ENCODE assay signal across 21 cellular contexts in the genomic region with DNA sequence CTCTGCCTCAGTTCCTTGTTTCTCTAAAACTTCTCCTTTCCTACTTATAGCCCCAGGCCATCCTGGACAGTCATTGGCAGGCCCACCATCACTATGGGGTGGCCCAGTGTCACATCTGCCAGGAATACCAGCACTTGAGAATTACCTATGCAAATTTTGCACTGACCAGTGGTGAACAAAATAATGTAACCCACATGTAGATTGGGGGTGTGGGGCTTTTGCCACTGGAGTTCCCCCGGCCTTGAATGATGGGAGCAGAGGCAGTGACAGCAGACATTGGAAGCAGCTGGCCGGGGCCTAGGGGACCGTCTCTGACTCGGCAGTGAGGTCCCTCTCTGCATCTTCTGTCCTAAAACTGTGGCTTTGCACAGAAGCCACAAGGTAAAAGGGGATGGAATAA. TPM values are rescaled to one million over a fixed set of nuclear protein-coding genes. Genes with fewer than 3 reads are reported as not detected.
DNase-seq lines count a peak whose midpoint lies in the region; ATAC-seq, FAIRE-seq and TF ChIP-seq lines count a peak whose summit lies in the region.
"Had no signal": no experiment of that assay in that cellular context is flagged by ENCODE, and none has a peak within 500 bp of the region (broad histone marks: within the 10 kb centered on the region; RNA-seq: fewer than 3 reads in every experiment).

No MANE protein-coding gene starts in this region.

- no peak overlapping the region for H3K27ac ChIP-seq in GM12878 (ENCODE audit: control insufficient read depth, insufficient read depth)
- H3K27ac ChIP-seq: A549, C4-2B, GM23248 had no signal

- POLR2A ChIA-PET in GM10248 (lab: Yijun Ruan, JAX) (no interaction called here), GM12878 (lab: Charles Lee) (interaction anchor here (1.2 to 1.9 kb wide), 2 partner anchors 9 to 36 kb away, joined by 4 to 9 read pairs; no protein-coding TSS in a partner anchor)

- DNase-seq in GM10248 (ENCODE audit: extremely low spot score) (peak; percentile 46), GM12865 (ENCODE audit: low read depth) (peak; percentile 55), GM12878 (ENCODE audit: low read depth, low spot score) (no peak), left lobe of liver (ENCODE audit: low spot score) (no peak)
- DNase-seq in stimulated activated effector memory CD8-positive, alpha-beta T cell treated with anti-CD3 and anti-CD28 coated beads, Interleukin-12 subunit alpha, Interleukin-12 subunit beta, amount 100 ng/mL, for 72 hours (ENCODE audit: low spot score in 2 of 2) = no peak
- DNase-seq: BE2C; CD8-positive, alpha-beta T cell; COR-L47; DMS153; DMS79 treated with DMSO at 0.1 percent for 48 hours; EL; GM23248 had no signal

- peaks cover 30% of the 10 kb centered on the region for H3K4me1 Mint-ChIP-seq in stimulated activated effector memory CD8-positive, alpha-beta T cell treated with anti-CD3 and anti-CD28 coated beads, Interleukin-12 subunit alpha, Interleukin-12 subunit beta, amount 100 ng/mL, for 72 hours

- H3K4me2 ChIP-seq in GM12878 (ENCODE audit: control insufficient read depth, insufficient read depth) = no peak overlapping the region; the same call in 1 of the 2 replicates
- H3K4me2 ChIP-seq: A549 had no signal

- CTCF ChIA-PET in GM10248 (lab: Yijun Ruan, JAX) (interaction anchor here (0.9 to 5.2 kb wide), 2 partner anchors 11 to 18 kb away, joined by 3 to 70 read pairs; no protein-coding TSS in a partner anchor), GM12878 (lab: Yijun Ruan, JAX) (interaction anchor here (1.0 to 8.6 kb wide), 3 partner anchors 11 to 27 kb away, joined by 5 to 126 read pairs (median 7); no protein-coding TSS in a partner anchor)

- peak; percentile 10 for ATAC-seq in GM12878
- no peak for ATAC-seq in stimulated activated effector memory CD8-positive, alpha-beta T cell treated with anti-CD3 and anti-CD28 coated beads, Interleukin-12 subunit alpha, Interleukin-12 subunit beta, amount 100 ng/mL, for 72 hours
- no peak for ATAC-seq in GM18858 (IDR thresholded peaks at IDR 0.05; ENCODE audit: unreplicated experiment)
- ATAC-seq in left lobe of liver = no peak
- ATAC-seq: A549; CD8-positive, alpha-beta T cell; HCT116; K562 had no signal

- RAD21 ChIA-PET in GM12878 (lab: Charles Lee; ENCODE audit: unreplicated experiment) = interaction anchor here (0.8 to 2.6 kb wide), 3 partner anchors 9 to 201 kb away, joined by 3 to 11 read pairs (median 3); no protein-coding TSS in a partner anchor

- no peaks in the 10 kb centered on the region for H3K27me3 ChIP-seq in GM12878 (replicated peaks in 1 of 2; ENCODE audit: control insufficient read depth in 2 of 2, insufficient read depth in 2 of 2, low read length in 1 of 2)
- H3K27me3 ChIP-seq: BE2C had no signal

- no peaks in the 10 kb centered on the region for H3K36me3 ChIP-seq in GM12878 (ENCODE audit: control insufficient read depth in 2 of 2, insufficient read depth in 2 of 2, low read length in 1 of 2)
- H3K36me3 ChIP-seq: BE2C had no signal

- SMC1A ChIA-PET in GM12878 (lab: Charles Lee; ENCODE audit: uncharacterized antibody, unreplicated experiment) = interaction anchor here (0.9 to 3.1 kb wide), 5 partner anchors 37 to 200 kb away, joined by 3 to 13 read pairs (median 4); no protein-coding TSS in a partner anchor

- H4K20me1 ChIP-seq in GM12878 (ENCODE audit: control insufficient read depth, insufficient read depth) = no peaks in the 10 kb centered on the region

- no peak overlapping the region for H2AFZ ChIP-seq in GM12878 (ENCODE audit: control insufficient read depth, low read depth, low read length)
- H2AFZ ChIP-seq: GM23248 had no signal

- no peaks in the 10 kb centered on the region for H3K9me3 ChIP-seq in GM12878 (replicated peaks; ENCODE audit: control insufficient read depth, insufficient read depth, low read length)
- H3K9me3 ChIP-seq: A549, BE2C had no signal

- in situ Hi-C loops in GM12878 (cut with MboI) = no loop called here

- intact Hi-C loops in GM12878 (cut with micrococcal nuclease; ENCODE audit: unreplicated experiment) = no loop called here

- TF ChIP-seq EP300 in GM12878 (IDR thresholded peaks at IDR 0.05; ENCODE audit: borderline replicate concordance in 1 of 2, control insufficient read depth in 1 of 2, low read depth in 2 of 2, low read length in 2 of 2) = peak in 1 of 2 experiments; percentile 25; a peak in 1 of 4 replicates

- peaks cover 11% of the 10 kb centered on the region for H3K4me1 ChIP-seq in GM12878 (ENCODE audit: control insufficient read depth, insufficient read depth, low read length)
- H3K4me1 ChIP-seq: BE2C had no signal

- FAIRE-seq in GM12878 (lab: Jason Lieb, UNC) = no peak
- FAIRE-seq: A549, D721Med, G401.6, GM12892, H54, K562 had no signal

- TF ChIP-seq CTCF in GM10248 (IDR thresholded peaks at IDR 0.05; ENCODE audit: control extremely low read depth, extremely low read depth, low read depth, missing control alignments) (no peak), GM12865 (IDR thresholded peaks at IDR 0.05; ENCODE audit: insufficient read depth, low read depth, low read length, missing control alignments) (no peak), GM12878 (IDR thresholded peaks at IDR 0.05 in 2 of 3, conservative IDR thresholded peaks at IDR 0.05 in 1 of 3; ENCODE audit: control insufficient read depth in 2 of 3, extremely low read depth in 1 of 3, insufficient read depth in 1 of 3, low read depth in 3 of 3, low read length in 3 of 3) (no peak)

- peak overlapping the region; percentile 3 for H3K27ac Mint-ChIP-seq in stimulated activated effector memory CD8-positive, alpha-beta T cell treated with anti-CD3 and anti-CD28 coated beads, Interleukin-12 subunit alpha, Interleukin-12 subunit beta, amount 100 ng/mL, for 72 hours
- H3K27ac Mint-ChIP-seq: CD8-positive, alpha-beta T cell had no signal

- TF ChIP-seq POLR2A in GM12878 (IDR thresholded peaks at IDR 0.05; ENCODE audit: low read depth, low read length) = no peak

- no peak for TF ChIP-seq RAD21 in GM12878 (IDR thresholded peaks at IDR 0.05; ENCODE audit: insufficient read depth, low read depth, low read length)

- peaks cover 22% of the 10 kb centered on the region for H3K36me3 Mint-ChIP-seq in stimulated activated effector memory CD8-positive, alpha-beta T cell treated with anti-CD3 and anti-CD28 coated beads, Interleukin-12 subunit alpha, Interleukin-12 subunit beta, amount 100 ng/mL, for 72 hours

- BruUV-seq in GM12878 (replicated peaks; lab: Mats Ljungman, UMichigan) = no TSS peak

- 14% methylated on average over 4 of the region's 4 CpGs for WGBS in GM12878 (ENCODE audit: insufficient coverage, insufficient replicate concordance, low lambda C conversion rate, missing lambda C conversion rate)

- H3K9ac ChIP-seq in GM12878 (ENCODE audit: control insufficient read depth, insufficient read depth, low read length) = no peak overlapping the region
- H3K9ac ChIP-seq: GM23248 had no signal

- H3K9me3 Mint-ChIP-seq in stimulated activated effector memory CD8-positive, alpha-beta T cell treated with anti-CD3 and anti-CD28 coated beads, Interleukin-12 subunit alpha, Interleukin-12 subunit beta, amount 100 ng/mL, for 72 hours = no peaks in the 10 kb centered on the region
- H3K9me3 Mint-ChIP-seq: CD8-positive, alpha-beta T cell had no signal

- no peaks in the 10 kb centered on the region for H3K79me2 ChIP-seq in GM12878 (ENCODE audit: control insufficient read depth, insufficient read depth, low read length)

- H3K4me3 Mint-ChIP-seq in stimulated activated effector memory CD8-positive, alpha-beta T cell treated with anti-CD3 and anti-CD28 coated beads, Interleukin-12 subunit alpha, Interleukin-12 subunit beta, amount 100 ng/mL, for 72 hours = no peak overlapping the region
- H3K4me3 Mint-ChIP-seq: CD8-positive, alpha-beta T cell had no signal

- H3K4me3 ChIP-seq in GM12865 (ENCODE audit: low read depth, low read length) (no peak overlapping the region), GM12878 (no peak overlapping the region)
- H3K4me3 ChIP-seq: A549, GM23248, K562 had no signal

TF ChIP-seq in GM12878, 131 proteins besides CTCF, POLR2A, EP300 and RAD21 (continues in another document):
- peak; percentile 57 for TF ChIP-seq IKZF1 (conservative IDR thresholded peaks at IDR 0.05)
- TF ChIP-seq TCF12 (IDR thresholded peaks at IDR 0.05; ENCODE audit: low read depth, low read length) = no peak
- peak in 1 of 2 experiments; percentile 22; a peak in 1 of 4 replicates for TF ChIP-seq IKZF2 (IDR thresholded peaks at IDR 0.05)
- TF ChIP-seq POU2F2 (IDR thresholded peaks at IDR 0.05; ENCODE audit: borderline replicate concordance, low read depth, low read length) = peak; percentile 80; the same call in 2 of the 3 replicates
- TF ChIP-seq, protein P1, sequence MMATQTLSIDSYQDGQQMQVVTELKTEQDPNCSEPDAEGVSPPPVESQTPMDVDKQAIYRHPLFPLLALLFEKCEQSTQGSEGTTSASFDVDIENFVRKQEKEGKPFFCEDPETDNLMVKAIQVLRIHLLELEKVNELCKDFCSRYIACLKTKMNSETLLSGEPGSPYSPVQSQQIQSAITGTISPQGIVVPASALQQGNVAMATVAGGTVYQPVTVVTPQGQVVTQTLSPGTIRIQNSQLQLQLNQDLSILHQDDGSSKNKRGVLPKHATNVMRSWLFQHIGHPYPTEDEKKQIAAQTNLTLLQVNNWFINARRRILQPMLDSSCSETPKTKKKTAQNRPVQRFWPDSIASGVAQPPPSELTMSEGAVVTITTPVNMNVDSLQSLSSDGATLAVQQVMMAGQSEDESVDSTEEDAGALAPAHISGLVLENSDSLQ (IDR thresholded peaks at IDR 0.05) = peak; percentile 52; the same call in 1 of the 2 replicates

RNA-seq across cellular contexts. Expression of gene DNMT3A, which starts 24.9 kb away (rescaled TPM):
- 87.0 and 94.0 TPM in 2 replicates for total RNA-seq in GM12878 (2013; cell fraction: nucleolus; rRNA removed)
- total RNA-seq in GM12878 (2014; rRNA removed) = 18.1 and 28.1 TPM in 2 replicates
- 17.7 and 18.5 TPM in 2 replicates for total RNA-seq in GM12878 (2014; rRNA removed; fragmentation: Illumina TruSeq; extraction: Trizol)
- total RNA-seq in GM12878 (2021) = 47.8 and 51.6 TPM in 2 replicates
- 9.7 TPM for polyA plus RNA-seq in GM12878 (2011; ENCODE audit: low read depth)
- polyA plus RNA-seq in GM12878 (2011; rRNA removed) = 4.9 and 7.4 TPM in 2 replicates
- 8.9 and 11.4 TPM in 2 replicates for polyA plus RNA-seq in GM12878 (2011; cell fraction: cytosol; rRNA removed)
- polyA plus RNA-seq in GM12878 (2011; cell fraction: nucleus; rRNA removed) = 27.4 and 39.0 TPM in 2 replicates
- polyA plus RNA-seq in GM12878 (2012) = 17.3 and 21.3 TPM in 2 replicates
- polyA plus RNA-seq in GM12878 (2014; fragmentation: Illumina TruSeq; extraction: Trizol) = 10.1 and 15.7 TPM in 2 replicates
- polyA plus RNA-seq in GM12878 (2014; fragmentation: Nextera tagmentation; extraction: Ambion mirVana) = 10 to 100 TPM; 11.1 to 29.9 TPM
- polyA plus RNA-seq in GM12878 (2014; rRNA removed) = 24.5 and 25.4 TPM in 2 replicates
- 10 to 100 TPM; 12.3 to 16.3 TPM for polyA plus RNA-seq in GM12878 (2016; fragmentation: Nextera tagmentation; extraction: Ambion mirVana)
- polyA minus RNA-seq in GM12878 (2011; rRNA and poly(A)+ RNA removed) = 24.2 and 40.7 TPM in 2 replicates
- polyA minus RNA-seq in GM12878 (2011; cell fraction: cytosol; rRNA and poly(A)+ RNA removed) = 7.3 and 19.0 TPM in 2 replicates
- polyA minus RNA-seq in GM12878 (2011; cell fraction: nucleus; rRNA and poly(A)+ RNA removed) = 17.5 and 40.3 TPM in 2 replicates
- 8.3 TPM for total RNA-seq in left lobe of liver

Comparison
In these comparisons a context has a peak if more than half of its experiments do, and no peak if none do; other contexts are left out.
1. DNase-seq: peak in GM10248 (single experiment) and GM12865 (single experiment); none in GM12878 (single experiment), stimulated activated effector memory CD8-positive, alpha-beta T cell treated with anti-CD3 and anti-CD28 coated beads, Interleukin-12 subunit alpha, Interleukin-12 subunit beta, amount 100 ng/mL, for 72 hours (0 of 2) and left lobe of liver (single experiment).